ENCODE assay signal across 22 cellular contexts in genomic region chr4:85570388-85570787, GRCh38.
A peak's percentile ranks its signal among the peaks of the same experiment; 100 is the strongest.
DNase-seq lines count a peak whose midpoint lies in the region; ATAC-seq, FAIRE-seq and TF ChIP-seq lines count a peak whose summit lies in the region.
"Had no signal": no experiment of that assay in that cellular context is flagged by ENCODE, and none has a peak within 500 bp of the region (broad histone marks: within the 10 kb centered on the region; RNA-seq: fewer than 3 reads in every experiment).

No MANE protein-coding gene starts in this region.

- no peaks in the 10 kb centered on the region for H3K9me3 ChIP-seq in GM12878 (replicated peaks; ENCODE audit: control insufficient read depth, insufficient read depth, low read length)
- no peaks in the 10 kb centered on the region for H3K9me3 ChIP-seq in neuron (ENCODE audit: low read length)
- H3K9me3 ChIP-seq: Peyer's patch had no signal

- H3K9ac ChIP-seq in GM12878 (ENCODE audit: control insufficient read depth, insufficient read depth, low read length) = no peak overlapping the region
- H3K9ac ChIP-seq: GM23248 had no signal

- H3K36me3 Mint-ChIP-seq in IgD-negative memory B cell = peaks cover 10% of the 10 kb centered on the region
- H3K36me3 Mint-ChIP-seq: CD4-positive, alpha-beta memory T cell; T-cell had no signal

- TF ChIP-seq RAD21 in GM12878 (IDR thresholded peaks at IDR 0.05; ENCODE audit: insufficient read depth, low read depth, low read length) = no peak

- SMC1A ChIA-PET in GM12878 (lab: Charles Lee; ENCODE audit: uncharacterized antibody, unreplicated experiment) = interaction anchor here (1.1 kb wide), 1 partner anchor 12 kb away, joined by 8 read pairs; no protein-coding TSS in a partner anchor

- CTCF ChIA-PET in GM12878 (lab: Yijun Ruan, JAX) = interaction anchor here (1.1 kb wide), 1 partner anchor 12 kb away, joined by 3 read pairs; no protein-coding TSS in a partner anchor

- H3K4me3 Mint-ChIP-seq in IgD-negative memory B cell = peak overlapping the region in 1 of 4 donors; percentile 9
- H3K4me3 Mint-ChIP-seq: CD4-positive, alpha-beta memory T cell; T-cell had no signal

- H4K20me1 ChIP-seq in GM12878 (ENCODE audit: control insufficient read depth, insufficient read depth) = no peaks in the 10 kb centered on the region

- H3K4me1 Mint-ChIP-seq in IgD-negative memory B cell = peaks cover 18 to 37% (median 37%) of the 10 kb centered on the region in 3 donors
- H3K4me1 Mint-ChIP-seq: CD4-positive, alpha-beta memory T cell; T-cell had no signal

- 0 out of 2 replicates have a peak overlapping the region, but pooled peaks have one; percentile 7 for H3K4me3 ChIP-seq in GM06990 (replicated peaks; ENCODE audit: low read depth, low read length)
- no peak overlapping the region for H3K4me3 ChIP-seq in GM12878
- H3K4me3 ChIP-seq in neuron (ENCODE audit: low read length) = no peak overlapping the region
- H3K4me3 ChIP-seq: GM23248, Peyer's patch, SK-N-MC had no signal

- DNase-seq in GM06990 (ENCODE audit: extremely low read depth, insufficient read length) (no peak), GM12878 (ENCODE audit: low read depth, low spot score) (no peak), NCI-H82 treated with DMSO at 0.1 percent for 48 hours (lab: John Stamatoyannopoulos, UW; ENCODE audit: unreplicated experiment) (no peak)
- no peak for DNase-seq in central memory CD4-positive, alpha-beta T cell
- DNase-seq: ACHN; AML-193; Calu3; CD4-positive, alpha-beta memory T cell; GM23248; KG1; NCI-H1092 treated with DMSO at 0.1 percent for 48 hours; NCI-H1694 treated with DMSO at 0.1 percent for 48 hours; NCI-H2171; NCI-H446 treated with DMSO at 0.1 percent for 48 hours; NCI-H748 treated with DMSO at 0.1 percent for 48 hours; Peyer's patch; Right ventricle myocardium superior; T-cell had no signal

- POLR2A ChIA-PET in GM12878 (lab: Charles Lee) = interaction anchor here (1.1 kb wide), 1 partner anchor 12 kb away, joined by 3 read pairs; no protein-coding TSS in a partner anchor

- in situ Hi-C loops in GM12878 (cut with MboI) = no loop called here

- H3K27me3 ChIP-seq in GM06990 (replicated peaks; ENCODE audit: control insufficient read depth, insufficient read depth, low read length) (no peaks in the 10 kb centered on the region), GM12878 (replicated peaks in 1 of 2; ENCODE audit: control insufficient read depth in 2 of 2, insufficient read depth in 2 of 2, low read length in 1 of 2) (no peaks in the 10 kb centered on the region), neuron (ENCODE audit: insufficient read depth, low read length) (no peaks in the 10 kb centered on the region)
- H3K27me3 ChIP-seq: Peyer's patch had no signal

- no peaks in the 10 kb centered on the region for H3K36me3 ChIP-seq in GM06990 (ENCODE audit: control insufficient read depth, insufficient read depth, low read length)
- no peaks in the 10 kb centered on the region for H3K36me3 ChIP-seq in GM12878 (ENCODE audit: control insufficient read depth in 2 of 2, insufficient read depth in 2 of 2, low read length in 1 of 2)
- H3K36me3 ChIP-seq in neuron (ENCODE audit: insufficient read depth, low read length) = no peaks in the 10 kb centered on the region
- H3K36me3 ChIP-seq: Peyer's patch had no signal

- intact Hi-C loops in GM12878 (cut with micrococcal nuclease; ENCODE audit: unreplicated experiment) = no loop called here

- H3K4me1 ChIP-seq in GM12878 (ENCODE audit: control insufficient read depth, insufficient read depth, low read length) (peaks cover 18% of the 10 kb centered on the region), neuron (ENCODE audit: insufficient read depth, low read length) (no peaks in the 10 kb centered on the region)
- H3K4me1 ChIP-seq: Peyer's patch had no signal

- WGBS in GM12878 (ENCODE audit: insufficient coverage, insufficient replicate concordance, low lambda C conversion rate, missing lambda C conversion rate) = 80% methylated on average over 3 of the region's 3 CpGs

- no peaks in the 10 kb centered on the region for H3K27me3 Mint-ChIP-seq in IgD-negative memory B cell
- H3K27me3 Mint-ChIP-seq: CD4-positive, alpha-beta memory T cell; T-cell had no signal

- TF ChIP-seq CTCF in GM06990 (IDR thresholded peaks at IDR 0.05; ENCODE audit: insufficient read depth, low read length, poor library complexity, severe bottlenecking) (no peak), GM12878 (IDR thresholded peaks at IDR 0.05 in 2 of 3, conservative IDR thresholded peaks at IDR 0.05 in 1 of 3; ENCODE audit: control insufficient read depth in 2 of 3, extremely low read depth in 1 of 3, insufficient read depth in 1 of 3, low read depth in 3 of 3, low read length in 3 of 3) (no peak)

- BruUV-seq in GM12878 (replicated peaks; lab: Mats Ljungman, UMichigan) = no TSS peak

- no peak overlapping the region for H2AFZ ChIP-seq in GM12878 (ENCODE audit: control insufficient read depth, low read depth, low read length)
- peak overlapping the region; percentile 45 for H2AFZ ChIP-seq in neuron (ENCODE audit: low read depth, low read length)
- H2AFZ ChIP-seq: GM23248 had no signal

- RAD21 ChIA-PET in GM12878 (lab: Charles Lee; ENCODE audit: unreplicated experiment) = no interaction called here

- H3K9me3 Mint-ChIP-seq in IgD-negative memory B cell = no peaks in the 10 kb centered on the region
- H3K9me3 Mint-ChIP-seq: T-cell had no signal

- peak overlapping the region; percentile 52 for H3K27ac ChIP-seq in GM12878 (ENCODE audit: control insufficient read depth, insufficient read depth)
- H3K27ac ChIP-seq: GM23248, Peyer's patch, SK-N-MC had no signal

- TF ChIP-seq EP300 in GM12878 (IDR thresholded peaks at IDR 0.05; ENCODE audit: borderline replicate concordance in 1 of 2, control insufficient read depth in 1 of 2, low read depth in 2 of 2, low read length in 2 of 2) = no peak

- H3K79me2 ChIP-seq in GM12878 (ENCODE audit: control insufficient read depth, insufficient read depth, low read length) = no peaks in the 10 kb centered on the region

- H3K4me2 ChIP-seq in GM12878 (ENCODE audit: control insufficient read depth, insufficient read depth) = peak overlapping the region; percentile 65

- TF ChIP-seq POLR2A in GM12878 (IDR thresholded peaks at IDR 0.05; ENCODE audit: low read depth, low read length) = no peak

- no peak for FAIRE-seq in GM12878 (lab: Jason Lieb, UNC)

- ATAC-seq in GM12878 = no peak
- ATAC-seq in GM18870 (IDR thresholded peaks at IDR 0.05; ENCODE audit: unreplicated experiment) = no peak
- ATAC-seq: T-cell had no signal

- H3K27ac Mint-ChIP-seq in IgD-negative memory B cell = peak overlapping the region; percentile 21 to 62 (median 24)
- H3K27ac Mint-ChIP-seq: T-cell had no signal

TF ChIP-seq in GM12878, 131 proteins besides CTCF, POLR2A, EP300 and RAD21:
- TF ChIP-seq LARP7 (IDR thresholded peaks at IDR 0.05) = no peak
- TF ChIP-seq CHD4 (IDR thresholded peaks at IDR 0.05) = no peak
- no peak for TF ChIP-seq BACH1 (IDR thresholded peaks at IDR 0.05; ENCODE audit: borderline replicate concordance)
- TF ChIP-seq ASH2L (IDR thresholded peaks at IDR 0.05; ENCODE audit: borderline replicate concordance, low read depth) = no peak
- no peak for TF ChIP-seq MEF2B (IDR thresholded peaks at IDR 0.05; ENCODE audit: partially characterized antibody, poor library complexity, severe bottlenecking)
- TF ChIP-seq BCL3 (IDR thresholded peaks at IDR 0.05; ENCODE audit: borderline replicate concordance, insufficient read depth, low read depth, low read length, poor library complexity, severe bottlenecking) = no peak
- no peak for TF ChIP-seq STAT3 (IDR thresholded peaks at IDR 0.05; ENCODE audit: low read depth, low read length)
- TF ChIP-seq EED (IDR thresholded peaks at IDR 0.05; ENCODE audit: low read depth) = no peak
- no peak for TF ChIP-seq POLR2AphosphoS2 (IDR thresholded peaks at IDR 0.05; ENCODE audit: low read depth, low read length)
